8 cellular contexts compared by ENCODE assay signal in the genomic region with DNA sequence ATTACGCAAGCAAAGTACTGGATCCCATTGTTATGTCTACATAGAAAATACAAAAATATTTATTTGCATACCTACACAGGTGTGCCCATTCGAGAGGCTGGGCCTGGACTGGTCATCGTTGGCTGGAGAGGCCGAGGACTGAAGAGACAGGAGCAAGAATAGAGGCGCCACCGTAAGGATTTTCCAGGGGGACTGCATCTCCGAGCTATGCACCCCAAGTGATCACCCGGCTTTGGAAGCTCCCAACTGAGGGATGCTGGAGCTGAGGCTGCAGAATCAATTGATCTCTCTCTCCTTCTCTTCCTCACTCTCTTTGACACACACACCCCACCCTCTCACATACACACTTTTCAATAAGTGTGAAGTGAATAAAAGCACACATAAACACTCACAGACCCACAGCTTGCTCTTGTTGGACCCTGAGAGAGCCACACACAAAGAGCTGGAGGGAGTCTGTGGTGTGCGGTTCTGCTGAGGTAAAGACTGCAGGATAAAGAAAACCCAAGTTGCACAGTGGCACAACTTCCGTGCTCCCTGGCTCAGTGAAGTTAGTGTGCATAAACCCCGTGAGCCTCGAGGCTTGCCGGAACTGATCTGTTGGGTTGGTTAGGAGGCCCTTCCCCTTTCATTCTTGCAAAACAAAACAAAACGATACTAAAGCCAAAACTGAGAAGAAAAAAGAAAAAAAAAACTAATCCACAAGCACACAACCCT. TPM values are rescaled to one million over a fixed set of nuclear protein-coding genes. Genes with fewer than 3 reads are reported as not detected.
DNase-seq lines count a peak whose midpoint lies in the region; ATAC-seq and TF ChIP-seq lines count a peak whose summit lies in the region.

Gene AOAH, minus strand, starts transcription at position 544 of the 714 bp plus-strand sequence. Its CDS starts 346 bp downstream, at position 198.

- H3K27ac ChIP-seq in esophagus muscularis mucosa (replicated peaks in 1 of 4) = peak within 1 kb of the TSS in 1 of 4 donors; percentile 0

- no peaks in the 10 kb centered on the region for H3K4me1 ChIP-seq in esophagus muscularis mucosa
- H3K4me1 ChIP-seq in HAP-1 = no peaks in the 10 kb centered on the region

- CTCF ChIA-PET in activated CD4-positive, alpha-beta T cell treated with anti-CD3 and anti-CD28 coated beads, Interleukin-2, amount 10 ng/mL, durations not matched to agents 7 days and 5 days (lab: Charles Lee) = interaction anchor here (0.8 to 0.9 kb wide), 2 partner anchors 41 to 477 kb away, joined by 3 read pairs; no protein-coding TSS in a partner anchor

- POLR2A ChIA-PET in activated CD4-positive, alpha-beta T cell treated with anti-CD3 and anti-CD28 coated beads, Interleukin-2, amount 10 ng/mL, durations not matched to agents 7 days and 5 days (lab: Charles Lee) = interaction anchor here (0.6 to 0.7 kb wide), 2 partner anchors 53 to 213 kb away, joined by 4 to 5 read pairs; no protein-coding TSS in a partner anchor

- H3K36me3 ChIP-seq in esophagus muscularis mucosa (no peaks in the 10 kb centered on the region), HAP-1 (replicated peaks) (no peaks in the 10 kb centered on the region)

- in situ Hi-C loops in HAP-1 (cut with MboI; ENCODE audit: low sequenced_read_pairs) = no loop called here

- peak within 1 kb of the TSS; percentile 96 for H3K27ac Mint-ChIP-seq in activated CD4-positive, alpha-beta T cell treated with anti-CD3 and anti-CD28 coated beads, Interleukin-2, amount 10 ng/mL, durations not matched to agents 7 days and 5 days

- TF ChIP-seq EP300 in esophagus muscularis mucosa (IDR thresholded peaks at IDR 0.05) = no peak

- 69% methylated on average over 14 of the region's 14 CpGs for WGBS in esophagus muscularis mucosa

- H3K9me3 Mint-ChIP-seq in activated CD4-positive, alpha-beta T cell treated with anti-CD3 and anti-CD28 coated beads, Interleukin-2, amount 10 ng/mL, durations not matched to agents 7 days and 5 days = peaks cover 8% of the 10 kb centered on the region

- H3K27me3 ChIP-seq in esophagus muscularis mucosa = no peaks in the 10 kb centered on the region
- no peaks in the 10 kb centered on the region for H3K27me3 ChIP-seq in HAP-1 (ENCODE audit: low read depth)

- TF ChIP-seq POLR2A in esophagus muscularis mucosa (IDR thresholded peaks at IDR 0.05; ENCODE audit: low read depth) = no peak

- intact Hi-C loops in esophagus muscularis mucosa (cut with DNase I) = no loop called here

- H3K4me1 Mint-ChIP-seq in activated CD4-positive, alpha-beta T cell treated with anti-CD3 and anti-CD28 coated beads, Interleukin-2, amount 10 ng/mL, durations not matched to agents 7 days and 5 days = peaks cover 78% of the 10 kb centered on the region

- peak; percentile 91 for DNase-seq in activated CD4-positive, alpha-beta T cell treated with anti-CD3 and anti-CD28 coated beads, Interleukin-2, amount 10 ng/mL, durations not matched to agents 7 days and 5 days
- no peak for DNase-seq in esophagus muscularis mucosa (ENCODE audit: extremely low spot score)
- DNase-seq in stimulated activated CD4-positive, alpha-beta T cell treated with anti-CD3 and anti-CD28 coated beads, Interleukin-1b, Interleukin-23, amount 100 ng/mL, for 48 hours = peak; percentile 77
- no peak for DNase-seq in NCI-H82 treated with DMSO at 0.1 percent for 48 hours (lab: John Stamatoyannopoulos, UW; ENCODE audit: unreplicated experiment)
- no peak for DNase-seq in HAP-1 (ENCODE audit: low spot score in 2 of 2)
- no peak for DNase-seq in NCI-H1092 treated with DMSO at 0.1 percent for 48 hours (lab: John Stamatoyannopoulos, UW)

- peak within 1 kb of the TSS; percentile 12 to 31 (median 21) for H3K4me3 ChIP-seq in esophagus muscularis mucosa
- H3K4me3 ChIP-seq in HAP-1 = no peak within 1 kb of the TSS

- H3K9me3 ChIP-seq in esophagus muscularis mucosa = peaks cover 0 to 7% (median 0%) of the 10 kb centered on the region in 4 donors
- no peaks in the 10 kb centered on the region for H3K9me3 ChIP-seq in HAP-1

- H3K4me3 Mint-ChIP-seq in activated CD4-positive, alpha-beta T cell treated with anti-CD3 and anti-CD28 coated beads, Interleukin-2, amount 10 ng/mL, durations not matched to agents 7 days and 5 days = peak within 1 kb of the TSS; percentile 84

- ATAC-seq in GM19372 (IDR thresholded peaks at IDR 0.05; ENCODE audit: low read depth, unreplicated experiment) (peak; percentile 96), HG03439 (IDR thresholded peaks at IDR 0.05; ENCODE audit: unreplicated experiment) (peak; percentile 56)

- peaks cover 31% of the 10 kb centered on the region for H3K36me3 Mint-ChIP-seq in activated CD4-positive, alpha-beta T cell treated with anti-CD3 and anti-CD28 coated beads, Interleukin-2, amount 10 ng/mL, durations not matched to agents 7 days and 5 days (ENCODE audit: low read depth)

- no peak for TF ChIP-seq CTCF in esophagus muscularis mucosa (IDR thresholded peaks at IDR 0.05)

- H3K27me3 Mint-ChIP-seq in activated CD4-positive, alpha-beta T cell treated with anti-CD3 and anti-CD28 coated beads, Interleukin-2, amount 10 ng/mL, durations not matched to agents 7 days and 5 days = peaks cover 3% of the 10 kb centered on the region

RNA-seq across cellular contexts. Expression of gene AOAH, which starts in this region (rescaled TPM):
- total RNA-seq in activated CD4-positive, alpha-beta T cell treated with anti-CD3 and anti-CD28 coated beads, Interleukin-2, amount 10 ng/mL, durations not matched to agents 7 days and 5 days = 10 to 100 TPM; 13.3 to 14.4 TPM
- 10 to 100 TPM in 1 of 4 donors, 1 to 10 TPM in 3; 2.0 to 16.1 (median 4.5) TPM for total RNA-seq in esophagus muscularis mucosa

Comparison
In these comparisons a context has a peak if more than half of its experiments do, and no peak if none do; other contexts are left out.
1. DNase-seq: peak in activated CD4-positive, alpha-beta T cell treated with anti-CD3 and anti-CD28 coated beads, Interleukin-2, amount 10 ng/mL, durations not matched to agents 7 days and 5 days (single experiment) and stimulated activated CD4-positive, alpha-beta T cell treated with anti-CD3 and anti-CD28 coated beads, Interleukin-1b, Interleukin-23, amount 100 ng/mL, for 48 hours (single experiment); none in esophagus muscularis mucosa (single experiment), NCI-H82 treated with DMSO at 0.1 percent for 48 hours (single experiment), HAP-1 (0 of 2) and NCI-H1092 treated with DMSO at 0.1 percent for 48 hours (single experiment).